13 cellular contexts compared by ENCODE assay signal in the genomic region with DNA sequence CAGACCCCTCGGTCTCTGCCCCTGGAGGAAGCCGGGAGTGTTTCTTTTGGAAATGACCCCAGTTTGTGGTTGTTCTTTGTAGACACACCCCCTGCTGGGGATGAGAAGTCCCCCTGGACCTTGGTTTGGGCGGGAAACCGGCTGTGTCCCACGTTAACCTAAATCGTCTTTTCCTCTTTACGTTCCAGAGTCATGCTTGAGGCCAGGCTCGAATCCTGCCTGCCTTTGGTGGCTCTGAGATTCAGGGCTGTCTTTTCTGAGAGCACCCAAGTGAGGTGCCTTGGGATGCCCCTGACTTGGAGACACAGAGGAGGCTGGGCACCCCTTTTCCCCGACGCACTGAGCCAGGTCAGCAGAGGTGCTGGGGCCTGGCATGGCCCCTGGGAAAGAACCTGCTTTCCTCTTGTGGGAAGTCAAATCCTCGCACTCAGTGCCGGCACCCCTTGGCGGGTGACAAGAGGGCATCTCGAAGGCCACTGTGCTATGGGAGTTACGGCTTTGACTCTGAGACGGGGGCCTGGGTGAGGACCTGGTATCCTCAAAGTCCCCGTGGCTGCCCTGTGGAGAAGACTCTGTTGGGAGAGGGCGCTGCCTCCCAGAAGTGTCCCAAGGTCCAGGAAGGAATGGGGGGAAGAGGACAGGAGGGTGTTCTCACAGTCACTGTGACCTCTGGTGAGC.
A peak's percentile ranks its signal among the peaks of the same experiment; 100 is the strongest.
DNase-seq lines count a peak whose midpoint lies in the region; ATAC-seq and TF ChIP-seq lines count a peak whose summit lies in the region.
"Had no signal": no experiment of that assay in that cellular context is flagged by ENCODE, and none has a peak within 500 bp of the region (broad histone marks: within the 10 kb centered on the region; RNA-seq: fewer than 3 reads in every experiment).

No MANE protein-coding gene starts in this region.

- TF ChIP-seq POLR2A in esophagus squamous epithelium (IDR thresholded peaks at IDR 0.05) (no peak), erythroblast (IDR thresholded peaks at IDR 0.05; ENCODE audit: low read length) (no peak)

- WGBS in esophagus squamous epithelium, 2 donors: 88 to 98% methylated on average over 3 to 8 of the region's 18 CpGs

- no peaks in the 10 kb centered on the region for H3K9me3 ChIP-seq in esophagus squamous epithelium
- H3K9me3 ChIP-seq: colonic mucosa had no signal

- intact Hi-C loops in esophagus squamous epithelium (cut with DNase I): no loop called here

- H3K4me1 ChIP-seq in esophagus squamous epithelium: peaks cover 23 to 80% (median 28%) of the 10 kb centered on the region in 3 donors
- H3K4me1 ChIP-seq: colonic mucosa had no signal

- H3K9me3 Mint-ChIP-seq in HFFc6: no peaks in the 10 kb centered on the region

- H3K27me3 ChIP-seq in esophagus squamous epithelium: no peaks in the 10 kb centered on the region
- H3K27me3 ChIP-seq: colonic mucosa had no signal

- H3K4me3 ChIP-seq in AG09309 (ENCODE audit: control insufficient read depth, low read depth, low read length) (no peak overlapping the region; the same call in 1 of the 2 replicates), esophagus squamous epithelium (no peak overlapping the region)
- H3K4me3 ChIP-seq: colonic mucosa, GM12878 had no signal

- H3K36me3 ChIP-seq in esophagus squamous epithelium: no peaks in the 10 kb centered on the region
- H3K36me3 ChIP-seq: colonic mucosa had no signal

- peak overlapping the region; percentile 43; the same call in 1 of the 2 replicates for H3K27ac Mint-ChIP-seq in HFFc6

- peaks cover 4% of the 10 kb centered on the region for H3K27me3 Mint-ChIP-seq in HFFc6 (ENCODE audit: insufficient read depth)

- DNase-seq in AG09309 (ENCODE audit: low read depth) (peak; percentile 70), HFFc6 (no peak), esophagus squamous epithelium (lab: John Stamatoyannopoulos, UW) (no peak), omental fat pad (ENCODE audit: low spot score) (peak; percentile 18), NCI-H2227 (lab: John Stamatoyannopoulos, UW; ENCODE audit: unreplicated experiment) (no peak), erythroblast (lab: John Stamatoyannopoulos, UW) (no peak)
- DNase-seq: colonic mucosa; midbrain; NCI-H446; stimulated activated CD4-positive, alpha-beta T cell treated with anti-CD3 and anti-CD28 coated beads, Interleukin-1b, Interleukin-23, amount 100 ng/mL, for 48 hours had no signal

- no peak for ATAC-seq in omental fat pad (ENCODE audit: low FRiP score)
- ATAC-seq in HG03095 (IDR thresholded peaks at IDR 0.05; ENCODE audit: unreplicated experiment): no peak
- ATAC-seq in GM19463 (IDR thresholded peaks at IDR 0.05; ENCODE audit: unreplicated experiment): no peak
- ATAC-seq: GM12878 had no signal

- H3K4me3 Mint-ChIP-seq in HFFc6: no peak overlapping the region

- TF ChIP-seq CTCF in AG09309 (IDR thresholded peaks at IDR 0.05; ENCODE audit: control insufficient read depth, insufficient read depth, low read depth, low read length, missing control alignments): no peak
- TF ChIP-seq CTCF in HFFc6 (IDR thresholded peaks at IDR 0.05): no peak
- no peak for TF ChIP-seq CTCF in esophagus squamous epithelium (IDR thresholded peaks at IDR 0.05)
- no peak for TF ChIP-seq CTCF in omental fat pad (IDR thresholded peaks at IDR 0.05)

- H3K4me1 Mint-ChIP-seq in HFFc6 (ENCODE audit: low read depth): peaks cover 57% of the 10 kb centered on the region

- H3K36me3 Mint-ChIP-seq in HFFc6 (ENCODE audit: low read depth): no peaks in the 10 kb centered on the region

- H3K27ac ChIP-seq in esophagus squamous epithelium: peak overlapping the region; percentile 42 to 84 (median 59)
- H3K27ac ChIP-seq: colonic mucosa had no signal

Comparison
In these comparisons a context has a peak if more than half of its experiments do, and no peak if none do; other contexts are left out.
1. DNase-seq: peak in AG09309 (single experiment) and omental fat pad (single experiment); none in HFFc6 (single experiment), esophagus squamous epithelium (single experiment), NCI-H2227 (single experiment) and erythroblast (0 of 2).